Comparison of ENCODE assay signal across 1 cellular context in genomic region chr16:19073344-19073743, GRCh38.
TF ChIP-seq lines count a peak whose summit lies in the region.

No MANE protein-coding gene starts in this region.

TF ChIP-seq in GM12878, 131 proteins besides CTCF, POLR2A, EP300 and RAD21:
- TF ChIP-seq PRDM15 (CRISPR knock-in tag; IDR thresholded peaks at IDR 0.05) (no peak), MLLT1 (IDR thresholded peaks at IDR 0.05) (no peak), CBX5 (IDR thresholded peaks at IDR 0.05; ENCODE audit: low read depth) (no peak), TBL1XR1 (IDR thresholded peaks at IDR 0.05; ENCODE audit: low read depth, low read length) (no peak), CREB1 (IDR thresholded peaks at IDR 0.05; ENCODE audit: low read depth) (no peak), JUND (IDR thresholded peaks at IDR 0.05; ENCODE audit: low read depth, low read length) (no peak), SUPT20H (IDR thresholded peaks at IDR 0.05; ENCODE audit: borderline replicate concordance, control insufficient read depth, low read depth, low read length) (no peak), IKZF2 (IDR thresholded peaks at IDR 0.05) (no peak), SUZ12 (IDR thresholded peaks at IDR 0.05; ENCODE audit: unreplicated experiment) (no peak), ZNF592 (IDR thresholded peaks at IDR 0.05) (no peak), ZNF384 (IDR thresholded peaks at IDR 0.05; ENCODE audit: borderline replicate concordance, low read depth, low read length) (no peak), ELK1 (IDR thresholded peaks at IDR 0.05; ENCODE audit: low read depth, low read length) (no peak), NKRF (conservative IDR thresholded peaks at IDR 0.05) (no peak)
TF ChIP-seq in GM12878: peak in this region for 0.
